In genomic region chr18:12062974-12063373, GRCh38 we compare ENCODE assay signal across 31 cellular contexts. TPM values are rescaled to one million over a fixed set of nuclear protein-coding genes. Genes with fewer than 3 reads are reported as not detected.
"Had no signal": no experiment of that assay in that cellular context is flagged by ENCODE, and none has a peak within 500 bp of the region (broad histone marks: within the 10 kb centered on the region; RNA-seq: fewer than 3 reads in every experiment).

No MANE protein-coding gene starts in this region.

- H3K36me3 Mint-ChIP-seq: activated naive CD4-positive, alpha-beta T cell treated with anti-CD3 and anti-CD28 coated beads, Interleukin-2, amount 50 U/mL, for 24 hours; activated naive CD8-positive, alpha-beta T cell treated with anti-CD3 and anti-CD28 coated beads, Interleukin-2, amount 10 ng/mL, durations not matched to agents 7 days and 5 days had no signal

- H3K4me1 ChIP-seq: ascending aorta, SJCRH30 had no signal

- H3K9me3 ChIP-seq: ascending aorta, SJCRH30 had no signal

- H3K4me3 ChIP-seq: ascending aorta, cardiac muscle cell, SJCRH30, SK-N-MC had no signal

- H3K4me1 Mint-ChIP-seq: activated naive CD4-positive, alpha-beta T cell treated with anti-CD3 and anti-CD28 coated beads, Interleukin-2, amount 50 U/mL, for 24 hours; activated naive CD8-positive, alpha-beta T cell treated with anti-CD3 and anti-CD28 coated beads, Interleukin-2, amount 10 ng/mL, durations not matched to agents 7 days and 5 days had no signal

- ATAC-seq: activated CD8-positive, alpha-beta T cell treated with anti-CD3 and anti-CD28 coated beads, Interleukin-2, amount 10 ng/mL, durations not matched to agents 7 days and 5 days; Panc1 had no signal

- H3K27ac ChIP-seq: ascending aorta, cardiac muscle cell, SJCRH30, WERI-Rb-1 had no signal

- H3K27me3 ChIP-seq: ascending aorta, cardiac muscle cell, SJCRH30 had no signal

- H3K9me3 Mint-ChIP-seq: activated naive CD4-positive, alpha-beta T cell treated with anti-CD3 and anti-CD28 coated beads, Interleukin-2, amount 50 U/mL, for 24 hours; activated naive CD8-positive, alpha-beta T cell treated with anti-CD3 and anti-CD28 coated beads, Interleukin-2, amount 10 ng/mL, durations not matched to agents 7 days and 5 days; activated T-cell treated with anti-CD3 and anti-CD28 coated beads, Interleukin-2, amount 50 U/mL, for 24 hours; activated T-helper 2 cell treated with anti-CD3 and anti-CD28 coated beads, Interferon-gamma antibody, Interleukin-2, Interleukin-4, amounts not matched to agents 10 μg/mL and 5 μg/mL and 100 μg/mL, durations not matched to agents 14 hours and 24 hours and 36 hours had no signal

- H3K4me3 Mint-ChIP-seq: activated CD8-positive, alpha-beta T cell treated with anti-CD3 and anti-CD28 coated beads, Interleukin-2, amount 10 ng/mL, durations not matched to agents 7 days and 5 days; activated naive CD4-positive, alpha-beta T cell treated with anti-CD3 and anti-CD28 coated beads, Interleukin-2, amount 50 U/mL, for 24 hours; activated naive CD8-positive, alpha-beta T cell treated with anti-CD3 and anti-CD28 coated beads, Interleukin-2, amount 10 ng/mL, durations not matched to agents 7 days and 5 days; activated T-cell treated with anti-CD3 and anti-CD28 coated beads, Interleukin-2, amount 50 U/mL, for 24 hours had no signal

- H3K27ac Mint-ChIP-seq: activated CD8-positive, alpha-beta T cell treated with anti-CD3 and anti-CD28 coated beads, Interleukin-2, amount 10 ng/mL, durations not matched to agents 7 days and 5 days; activated naive CD4-positive, alpha-beta T cell treated with anti-CD3 and anti-CD28 coated beads, Interleukin-2, amount 50 U/mL, for 24 hours; activated naive CD8-positive, alpha-beta T cell treated with anti-CD3 and anti-CD28 coated beads, Interleukin-2, amount 10 ng/mL, durations not matched to agents 7 days and 5 days; activated T-cell treated with anti-CD3 and anti-CD28 coated beads, Interleukin-2, amount 50 U/mL, for 24 hours; activated T-helper 2 cell treated with anti-CD3 and anti-CD28 coated beads, Interferon-gamma antibody, Interleukin-2, Interleukin-4, amounts not matched to agents 10 μg/mL and 5 μg/mL and 100 μg/mL, durations not matched to agents 14 hours and 24 hours and 36 hours had no signal

- DNase-seq: activated CD4-positive, alpha-beta T cell treated with anti-CD3 and anti-CD28 coated beads for 1 hour; activated CD4-positive, alpha-beta T cell treated with anti-CD3 and anti-CD28 coated beads for 48 hours; activated CD4-positive, alpha-beta T cell treated with anti-CD3 and anti-CD28 coated beads, Interleukin-2, amount 50 U/mL, for 4 hours; activated CD4-positive, CD25-positive, alpha-beta regulatory T cell; activated CD8-positive, alpha-beta T cell treated with anti-CD3 and anti-CD28 coated beads, Interleukin-2, amount 10 ng/mL, durations not matched to agents 7 days and 5 days; activated gamma-delta T cell; activated naive CD4-positive, alpha-beta T cell treated with Interleukin-2 at 50 U/mL for 16 hours; activated naive CD8-positive, alpha-beta T cell treated with anti-CD3 and anti-CD28 coated beads, Interleukin-2, amount 10 ng/mL, durations not matched to agents 7 days and 5 days; activated T-cell treated with anti-CD3 and anti-CD28 coated beads, Interleukin-2, amount 50 U/mL, for 24 hours; amygdala; NCI-H1105; NCI-H1436; NCI-H1694; NCI-H2029; NCI-H345; NCI-H524 treated with DMSO at 0.1 percent for 48 hours; SHP77; SJCRH30; T1000; WERI-Rb-1 had no signal

- H3K36me3 ChIP-seq: ascending aorta, cardiac muscle cell, SJCRH30, WERI-Rb-1 had no signal

- H3K27me3 Mint-ChIP-seq: activated naive CD8-positive, alpha-beta T cell treated with anti-CD3 and anti-CD28 coated beads, Interleukin-2, amount 10 ng/mL, durations not matched to agents 7 days and 5 days; activated T-cell treated with anti-CD3 and anti-CD28 coated beads, Interleukin-2, amount 50 U/mL, for 24 hours had no signal

RNA-seq across cellular contexts. Expression of gene ANKRD62, which starts 30.7 kb away (rescaled TPM):
- total RNA-seq: activated CD8-positive, alpha-beta T cell treated with anti-CD3 and anti-CD28 coated beads, Interleukin-2, amount 10 ng/mL, durations not matched to agents 7 days and 5 days; activated naive CD8-positive, alpha-beta T cell treated with anti-CD3 and anti-CD28 coated beads, Interleukin-2, amount 10 ng/mL, durations not matched to agents 7 days and 5 days; activated T-helper 2 cell treated with anti-CD3 and anti-CD28 coated beads, Interferon-gamma antibody, Interleukin-2, Interleukin-4, amounts not matched to agents 10 μg/mL and 5 μg/mL and 100 μg/mL, durations not matched to agents 14 hours and 24 hours and 36 hours; ascending aorta; cardiac muscle cell; M059J; NCI-H460; RPMI7951; SJCRH30; T-helper 1 cell treated with Interleukin-12 subunit alpha and Interleukin-12 subunit beta and Interleukin-4 antibody, amounts not matched to agents 30 ng/mL and 1 ng/mL, for 36 hours; T-helper 2 cell treated with Interferon-gamma antibody and Interleukin-4, amounts not matched to agents 100 ng/mL and 5 ng/mL, for 36 hours had no signal
- polyA plus RNA-seq: cardiac muscle cell had no signal
